ENCODE assay signal across 18 cellular contexts in the genomic region with DNA sequence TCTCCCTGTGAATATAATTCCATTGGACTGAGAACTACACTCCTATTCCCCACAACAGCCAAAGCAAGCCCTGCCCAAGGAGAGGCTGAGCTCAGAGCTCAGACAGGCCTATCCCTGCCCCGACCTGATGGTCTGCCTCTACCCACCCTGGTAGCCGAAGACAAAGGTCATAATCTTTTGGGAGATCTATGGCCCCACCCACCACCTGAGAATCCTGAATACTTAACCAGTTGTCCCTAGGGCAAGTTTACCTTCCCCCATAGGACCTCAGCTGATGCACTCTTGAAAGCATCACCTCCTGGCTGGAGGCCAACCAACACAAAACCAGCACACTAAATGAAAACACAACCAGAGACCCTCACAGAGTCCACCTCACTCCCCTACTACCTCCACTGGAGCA.
"Had no signal": no experiment of that assay in that cellular context is flagged by ENCODE, and none has a peak within 500 bp of the region (broad histone marks: within the 10 kb centered on the region; RNA-seq: fewer than 3 reads in every experiment).

No MANE protein-coding gene starts in this region.

- H3K9ac ChIP-seq: SK-N-SH had no signal

- DNase-seq: KBM-7, MG63, NCI-H1092 treated with DMSO at 0.1 percent for 48 hours, NCI-H1436, NCI-H1694, NCI-H187 treated with DMSO at 0.1 percent for 48 hours, NCI-H2081, NCI-H2107, NCI-H226, NCI-H446, NCI-H510A, NCI-H524 treated with DMSO at 0.1 percent for 48 hours, NCI-H69, NCI-H774, Right ventricle myocardium superior, RPMI8226, SK-N-SH, SW 1271 had no signal

- H3K4me3 ChIP-seq: MG63 had no signal

- H3K36me3 ChIP-seq: MG63 had no signal

- H3K27me3 ChIP-seq: MG63 had no signal

- H3K4me2 ChIP-seq: SK-N-SH had no signal
